Comparison of ENCODE assay signal across 28 cellular contexts in the genomic region with DNA sequence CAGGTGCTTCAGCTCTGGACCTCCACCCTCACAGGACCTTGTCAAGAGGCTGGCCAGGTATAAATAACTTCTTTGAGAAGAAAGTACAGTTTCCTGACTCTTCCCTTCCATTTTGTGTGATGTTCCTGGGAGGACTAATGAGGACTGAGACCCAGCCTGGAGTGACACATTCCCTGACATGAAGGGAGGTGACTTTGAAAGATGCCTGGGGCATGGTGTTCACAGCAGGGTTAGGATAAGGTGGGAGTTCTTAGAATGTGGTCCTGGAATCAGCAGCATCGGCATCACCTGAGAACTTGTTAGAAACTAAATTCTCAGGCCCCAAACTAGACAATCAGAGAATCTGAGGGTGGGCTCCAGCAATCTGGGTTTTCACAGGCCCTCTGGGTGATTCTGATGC.
"Had no signal": no experiment of that assay in that cellular context is flagged by ENCODE, and none has a peak within 500 bp of the region (broad histone marks: within the 10 kb centered on the region; RNA-seq: fewer than 3 reads in every experiment).

No MANE protein-coding gene starts in this region.

- H3K27me3 ChIP-seq: stomach, suprapubic skin, thyroid gland, tibial artery, tibial nerve, transverse colon, upper lobe of left lung, upper lobe of right lung, uterus, vagina had no signal

- H3K4me1 Mint-ChIP-seq: stimulated activated effector memory CD8-positive, alpha-beta T cell treated with anti-CD3 and anti-CD28 coated beads, Interleukin-12 subunit alpha, Interleukin-12 subunit beta, amount 100 ng/mL, for 72 hours had no signal

- FAIRE-seq: urothelium cell line had no signal

- H3K4me3 ChIP-seq: stomach, suprapubic skin, thoracic aorta, thyroid gland, tibial artery, tibial nerve, transverse colon, upper lobe of left lung, upper lobe of right lung, uterus, vagina had no signal

- H3K36me3 Mint-ChIP-seq: stimulated activated effector memory CD8-positive, alpha-beta T cell treated with anti-CD3 and anti-CD28 coated beads, Interleukin-12 subunit alpha, Interleukin-12 subunit beta, amount 100 ng/mL, for 72 hours; stimulated activated memory B cell treated with anti-CD40 and anti-IgM and Interleukin-4, amounts not matched to agents 10 μg/mL and 1 μg/mL and 100 μg/mL, for 72 hours; stimulated activated naive B cell treated with anti-CD40 and anti-IgM and Interleukin-4, amounts not matched to agents 10 μg/mL and 1 μg/mL and 100 μg/mL, for 72 hours had no signal

- H3K36me3 ChIP-seq: stomach, suprapubic skin, thoracic aorta, thyroid gland, tibial artery, tibial nerve, transverse colon, upper lobe of left lung, upper lobe of right lung, uterus, vagina had no signal

- ATAC-seq: stimulated activated effector memory CD8-positive, alpha-beta T cell treated with anti-CD3 and anti-CD28 coated beads, Interleukin-12 subunit alpha, Interleukin-12 subunit beta, amount 100 ng/mL, for 72 hours; stimulated activated memory B cell treated with anti-CD40 and anti-IgM and Interleukin-4, amounts not matched to agents 10 μg/mL and 1 μg/mL and 100 μg/mL, for 72 hours; stimulated activated naive B cell treated with anti-CD40 and anti-IgM and Interleukin-4, amounts not matched to agents 10 μg/mL and 1 μg/mL and 100 μg/mL, for 72 hours; stimulated activated naive CD8-positive, alpha-beta T cell treated with anti-CD3 and anti-CD28 coated beads, Interleukin-15, amount 100 ng/mL, for 72 hours; stimulated activated naive CD8-positive, alpha-beta T cell treated with anti-CD3 and anti-CD28 coated beads, Interleukin-15, Interleukin-2, amounts not matched to agents 100 U/mL and 50 U/mL, for 24 hours; upper lobe of right lung had no signal

- H3K27me3 Mint-ChIP-seq: stimulated activated memory B cell treated with anti-CD40 and anti-IgM and Interleukin-4, amounts not matched to agents 10 μg/mL and 1 μg/mL and 100 μg/mL, for 72 hours; stimulated activated naive B cell treated with anti-CD40 and anti-IgM and Interleukin-4, amounts not matched to agents 10 μg/mL and 1 μg/mL and 100 μg/mL, for 72 hours; stimulated activated naive CD8-positive, alpha-beta T cell treated with anti-CD3 and anti-CD28 coated beads, Interleukin-15, Interleukin-2, amounts not matched to agents 100 ng/mL and 50 ng/mL, for 24 hours; type B pancreatic cell had no signal

- DNase-seq: stimulated activated CD4-positive, alpha-beta T cell treated with anti-CD3 and anti-CD28 coated beads, Interleukin-2, amount 100 ng/mL, for 48 hours; stimulated activated CD4-positive, alpha-beta T cell treated with anti-CD3 and anti-CD28 coated beads, Interleukin-4, amount 100 ng/mL, for 1 hour; stimulated activated CD4-positive, alpha-beta T cell treated with anti-CD3 and anti-CD28 coated beads, Interleukin-4, amount 100 ng/mL, for 24 hours; stimulated activated CD4-positive, alpha-beta T cell treated with anti-CD3 and anti-CD28 coated beads, Interleukin-4, amount 100 ng/mL, for 4 hours; stimulated activated CD8-positive, alpha-beta memory T cell treated with anti-CD3 and anti-CD28 coated beads, Interleukin-4, amount 100 ng/mL, for 48 hours; stimulated activated naive B cell treated with anti-CD40 and anti-IgM and Interleukin-4, amounts not matched to agents 10 μg/mL and 1 μg/mL and 100 μg/mL, for 72 hours; stimulated activated naive CD4-positive, alpha-beta T cell; stimulated activated naive CD4-positive, alpha-beta T cell treated with Interleukin-2 at 50 U/mL for 16 hours; stimulated activated naive CD8-positive, alpha-beta T cell treated with anti-CD3 and anti-CD28 coated beads, Interleukin-15, amount 100 ng/mL, for 72 hours; stimulated activated naive CD8-positive, alpha-beta T cell treated with anti-CD3 and anti-CD28 coated beads, Interleukin-15, Interleukin-2, amounts not matched to agents 100 U/mL and 50 U/mL, for 24 hours; stomach; substantia nigra; thyroid gland; tibial artery; transverse colon; trophoblast cell; upper lobe of left lung; upper lobe of right lung; uterus had no signal

- H3K27ac Mint-ChIP-seq: stimulated activated effector memory CD8-positive, alpha-beta T cell treated with anti-CD3 and anti-CD28 coated beads, Interleukin-12 subunit alpha, Interleukin-12 subunit beta, amount 100 ng/mL, for 72 hours; stimulated activated memory B cell treated with anti-CD40 and anti-IgM and Interleukin-4, amounts not matched to agents 10 μg/mL and 1 μg/mL and 100 μg/mL, for 72 hours; stimulated activated naive B cell treated with anti-CD40 and anti-IgM and Interleukin-4, amounts not matched to agents 10 μg/mL and 1 μg/mL and 100 μg/mL, for 72 hours; stimulated activated naive CD8-positive, alpha-beta T cell treated with anti-CD3 and anti-CD28 coated beads, Interleukin-15, amount 100 ng/mL, for 72 hours; stimulated activated naive CD8-positive, alpha-beta T cell treated with anti-CD3 and anti-CD28 coated beads, Interleukin-15, Interleukin-2, amounts not matched to agents 100 ng/mL and 50 ng/mL, for 24 hours; type B pancreatic cell had no signal

- H3K4me1 ChIP-seq: stomach, suprapubic skin, thyroid gland, tibial artery, tibial nerve, transverse colon, upper lobe of left lung, upper lobe of right lung, uterus, vagina had no signal

- H3K9me3 ChIP-seq: stomach, suprapubic skin, thoracic aorta, thyroid gland, tibial artery, upper lobe of left lung, upper lobe of right lung, uterus, vagina had no signal

- H3K4me3 Mint-ChIP-seq: stimulated activated effector memory CD8-positive, alpha-beta T cell treated with anti-CD3 and anti-CD28 coated beads, Interleukin-12 subunit alpha, Interleukin-12 subunit beta, amount 100 ng/mL, for 72 hours; stimulated activated memory B cell treated with anti-CD40 and anti-IgM and Interleukin-4, amounts not matched to agents 10 μg/mL and 1 μg/mL and 100 μg/mL, for 72 hours; stimulated activated naive B cell treated with anti-CD40 and anti-IgM and Interleukin-4, amounts not matched to agents 10 μg/mL and 1 μg/mL and 100 μg/mL, for 72 hours; stimulated activated naive CD8-positive, alpha-beta T cell treated with anti-CD3 and anti-CD28 coated beads, Interleukin-15, amount 100 ng/mL, for 72 hours; stimulated activated naive CD8-positive, alpha-beta T cell treated with anti-CD3 and anti-CD28 coated beads, Interleukin-15, Interleukin-2, amounts not matched to agents 100 ng/mL and 50 ng/mL, for 24 hours; type B pancreatic cell had no signal

- H3K27ac ChIP-seq: stomach, suprapubic skin, thoracic aorta, thyroid gland, tibial artery, tibial nerve, transverse colon, upper lobe of left lung, upper lobe of right lung, uterus, vagina had no signal
